7 cellular contexts compared by ENCODE assay signal in genomic region chr13:98141938-98142426, GRCh38.
A peak's percentile ranks its signal among the peaks of the same experiment; 100 is the strongest.
DNase-seq lines count a peak whose midpoint lies in the region; ATAC-seq lines count a peak whose summit lies in the region.

No MANE protein-coding gene starts in this region.

- peak; percentile 15 for ATAC-seq in GM19395 (IDR thresholded peaks at IDR 0.05; ENCODE audit: unreplicated experiment)
- no peak for ATAC-seq in effector memory CD8-positive, alpha-beta T cell (replicated peaks)

- no peak overlapping the region for H3K27ac Mint-ChIP-seq in effector memory CD8-positive, alpha-beta T cell

- H3K9me3 Mint-ChIP-seq in effector memory CD8-positive, alpha-beta T cell: no peaks in the 10 kb centered on the region

- no peaks in the 10 kb centered on the region for H3K36me3 Mint-ChIP-seq in effector memory CD8-positive, alpha-beta T cell (ENCODE audit: insufficient read depth)

- H3K27me3 ChIP-seq in muscle layer of colon (ENCODE audit: control insufficient read depth in 1 of 2, insufficient read depth in 2 of 2, low read length in 2 of 2): no peaks in the 10 kb centered on the region

- DNase-seq in KBM-7 (peak; percentile 11), NCI-H524 treated with DMSO at 0.1 percent for 48 hours (lab: John Stamatoyannopoulos, UW) (no peak), T1000 (lab: John Stamatoyannopoulos, UW) (no peak)
- DNase-seq in effector memory CD8-positive, alpha-beta T cell: no peak
- DNase-seq in activated CD4-positive, CD25-positive, alpha-beta regulatory T cell (lab: John Stamatoyannopoulos, UW): no peak

- H3K4me1 Mint-ChIP-seq in effector memory CD8-positive, alpha-beta T cell (ENCODE audit: low read depth in 2 of 2): peaks cover 3 to 5% of the 10 kb centered on the region in 2 donors

- no peaks in the 10 kb centered on the region for H3K36me3 ChIP-seq in muscle layer of colon (ENCODE audit: insufficient read depth, low read length)

- H3K9me3 ChIP-seq in muscle layer of colon (ENCODE audit: low read length): no peaks in the 10 kb centered on the region

- H3K27me3 Mint-ChIP-seq in effector memory CD8-positive, alpha-beta T cell: peaks cover 46 to 77% of the 10 kb centered on the region in 2 donors

- in situ Hi-C loops in KBM-7 (cut with MboI; ENCODE audit: low pct_unique_long_range_greater_than_20kb, low sequenced_read_pairs): no loop called here

- peak overlapping the region; percentile 32 to 59 for H3K4me3 Mint-ChIP-seq in effector memory CD8-positive, alpha-beta T cell

- peaks cover 15% of the 10 kb centered on the region for H3K4me1 ChIP-seq in muscle layer of colon (ENCODE audit: insufficient read depth, low read length)

- peak overlapping the region; percentile 55 to 68 for H3K4me3 ChIP-seq in muscle layer of colon (ENCODE audit: low read depth in 1 of 2, low read length in 2 of 2)

- H3K9ac ChIP-seq in muscle layer of colon (ENCODE audit: low read length): peak overlapping the region; percentile 49

- peak overlapping the region; percentile 10 for H3K27ac ChIP-seq in muscle layer of colon (ENCODE audit: low read depth, low read length)
